In the genomic region with DNA sequence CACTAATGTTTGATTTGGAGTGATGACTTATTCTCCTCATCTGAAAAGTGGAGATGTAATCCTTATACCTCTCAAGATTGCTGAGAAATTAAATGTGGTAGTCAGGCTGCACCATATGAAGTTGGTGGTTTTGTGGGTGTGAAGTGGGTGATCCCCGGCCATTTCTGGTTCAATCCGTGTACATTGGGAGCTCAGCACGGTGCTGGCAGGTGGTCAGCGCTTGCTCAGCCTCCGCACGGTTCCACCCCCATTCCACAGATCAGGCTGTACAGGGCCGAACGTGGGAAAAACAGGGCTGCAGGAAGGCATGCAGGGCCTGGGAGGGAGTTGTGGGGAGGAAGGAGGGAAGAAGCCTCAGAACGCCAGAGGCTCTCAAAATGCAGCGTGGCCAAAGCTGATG, we compare ENCODE assay signal across 22 cellular contexts.
"Had no signal": no experiment of that assay in that cellular context is flagged by ENCODE, and none has a peak within 500 bp of the region (broad histone marks: within the 10 kb centered on the region; RNA-seq: fewer than 3 reads in every experiment).

No MANE protein-coding gene starts in this region.

- H3K79me2 ChIP-seq: parathyroid adenoma had no signal

- H3K27me3 Mint-ChIP-seq: progenitor cell of endocrine pancreas had no signal

- H3K4me3 ChIP-seq: dorsolateral prefrontal cortex, left lung, right atrium auricular region, stomach, thyroid gland, vagina had no signal

- H2AFZ ChIP-seq: parathyroid adenoma had no signal

- H3K9me3 Mint-ChIP-seq: naive thymus-derived CD8-positive, alpha-beta T cell; neural crest cell; stimulated activated naive B cell treated with anti-CD40 and anti-IgM and Interleukin-4, amounts not matched to agents 10 μg/mL and 1 μg/mL and 100 μg/mL, for 72 hours had no signal

- H3K36me3 ChIP-seq: left lung, right atrium auricular region, stomach, thyroid gland, vagina had no signal

- H3K9me3 ChIP-seq: left lung, right atrium auricular region, stomach, thyroid gland, vagina had no signal

- ATAC-seq: left cardiac atrium; left lung; naive thymus-derived CD8-positive, alpha-beta T cell; sciatic nerve; stimulated activated naive B cell treated with anti-CD40 and anti-IgM and Interleukin-4, amounts not matched to agents 10 μg/mL and 1 μg/mL and 100 μg/mL, for 72 hours had no signal

- H3K27ac ChIP-seq: dorsolateral prefrontal cortex, left lung, parathyroid adenoma, right atrium auricular region, stomach, thyroid gland, vagina had no signal

- H3K4me1 Mint-ChIP-seq: stimulated activated naive B cell treated with anti-CD40 and anti-IgM and Interleukin-4, amounts not matched to agents 10 μg/mL and 1 μg/mL and 100 μg/mL, for 72 hours had no signal

- H3K36me3 Mint-ChIP-seq: naive thymus-derived CD8-positive, alpha-beta T cell; stimulated activated naive B cell treated with anti-CD40 and anti-IgM and Interleukin-4, amounts not matched to agents 10 μg/mL and 1 μg/mL and 100 μg/mL, for 72 hours had no signal

- DNase-seq: effector CD4-positive, alpha-beta T cell; head of caudate nucleus; left cardiac atrium; left lung; mesendoderm; midbrain; naive thymus-derived CD8-positive, alpha-beta T cell; stimulated activated CD4-positive, alpha-beta T cell treated with anti-CD3 and anti-CD28 coated beads, Interleukin-2, amount 100 ng/mL, for 24 hours; stimulated activated CD4-positive, alpha-beta T cell treated with anti-CD3 and anti-CD28 coated beads, Interleukin-4, amount 100 ng/mL, for 4 hours; stimulated activated naive B cell treated with anti-CD40 and anti-IgM and Interleukin-4, amounts not matched to agents 10 μg/mL and 1 μg/mL and 100 μg/mL, for 72 hours; stomach; thyroid gland; trophoblast cell had no signal

- H3K27me3 ChIP-seq: left lung, right atrium auricular region, stomach, thyroid gland, vagina had no signal

- H3K9ac ChIP-seq: parathyroid adenoma had no signal

- H3K27ac Mint-ChIP-seq: naive thymus-derived CD8-positive, alpha-beta T cell; progenitor cell of endocrine pancreas; stimulated activated naive B cell treated with anti-CD40 and anti-IgM and Interleukin-4, amounts not matched to agents 10 μg/mL and 1 μg/mL and 100 μg/mL, for 72 hours had no signal

- H3K4me3 Mint-ChIP-seq: naive thymus-derived CD8-positive, alpha-beta T cell; neural crest cell; stimulated activated naive B cell treated with anti-CD40 and anti-IgM and Interleukin-4, amounts not matched to agents 10 μg/mL and 1 μg/mL and 100 μg/mL, for 72 hours had no signal

- H3K4me1 ChIP-seq: parathyroid adenoma, right atrium auricular region had no signal

- FAIRE-seq: colon, frontal cortex had no signal
